In genomic region chr9:71748280-71748743, GRCh38 we compare ENCODE assay signal across 1 cellular context.
A peak's percentile ranks its signal among the peaks of the same experiment; 100 is the strongest.
TF ChIP-seq lines count a peak whose summit lies in the region.

No MANE protein-coding gene starts in this region.

TF ChIP-seq in SK-N-SH, 30 proteins besides CTCF, POLR2A, EP300 and RAD21 (continued from another document):
- TF ChIP-seq FOSL2 (IDR thresholded peaks at IDR 0.05; ENCODE audit: borderline replicate concordance, low read depth) (peak; percentile 44; the same call in 1 of the 2 replicates), ELF1 (IDR thresholded peaks at IDR 0.05) (no peak)
